11 cellular contexts compared by ENCODE assay signal in the genomic region with DNA sequence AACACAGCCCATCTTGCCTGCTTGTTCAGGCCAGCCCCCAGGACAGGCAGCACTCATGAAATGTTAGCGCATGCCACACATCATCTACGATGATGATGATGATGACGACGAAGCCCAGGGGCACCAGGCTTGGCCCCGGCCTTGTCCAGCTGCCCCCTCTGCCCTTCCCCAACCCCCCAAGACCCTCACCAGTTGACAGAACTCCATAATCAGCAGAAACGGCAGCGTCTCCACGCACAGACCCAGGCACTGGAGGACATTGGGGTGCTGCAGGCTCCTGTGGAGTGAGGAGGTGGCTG. TPM values are rescaled to one million over a fixed set of nuclear protein-coding genes. Genes with fewer than 3 reads are reported as not detected.
A peak's percentile ranks its signal among the peaks of the same experiment; 100 is the strongest.
DNase-seq lines count a peak whose midpoint lies in the region; ATAC-seq and TF ChIP-seq lines count a peak whose summit lies in the region.
"Had no signal": no experiment of that assay in that cellular context is flagged by ENCODE, and none has a peak within 500 bp of the region (broad histone marks: within the 10 kb centered on the region; RNA-seq: fewer than 3 reads in every experiment).

No MANE protein-coding gene starts in this region.

- H3F3A ChIP-seq in MM.1S (ENCODE audit: insufficient read depth, low read length) = no peaks in the 10 kb centered on the region

- no peak for ATAC-seq in HG02970 (IDR thresholded peaks at IDR 0.05; ENCODE audit: low FRiP score, unreplicated experiment)
- ATAC-seq in HG03442 (IDR thresholded peaks at IDR 0.05; ENCODE audit: unreplicated experiment) = no peak

- H3K36me3 ChIP-seq in CD8-positive, alpha-beta memory T cell (ENCODE audit: insufficient read depth, low read length) = no peaks in the 10 kb centered on the region
- H3K36me3 ChIP-seq in MM.1S (replicated peaks; ENCODE audit: insufficient read depth, low read length) (no peaks in the 10 kb centered on the region), neutrophil (no peaks in the 10 kb centered on the region)

- no peak for TF ChIP-seq CTCF in MM.1S (IDR thresholded peaks at IDR 0.05; ENCODE audit: low read length)
- TF ChIP-seq CTCF in neutrophil (IDR thresholded peaks at IDR 0.05) = no peak

- POLR2A ChIA-PET in CD8-positive, alpha-beta memory T cell (lab: Charles Lee) = interaction anchor here (0.6 kb wide), 2 partner anchors 107 to 113 kb away, joined by 3 to 4 read pairs; no protein-coding TSS in a partner anchor

- no peaks in the 10 kb centered on the region for H4K20me1 ChIP-seq in MM.1S (ENCODE audit: insufficient read depth, low read length)

- H3K4me1 ChIP-seq in CD8-positive, alpha-beta memory T cell (ENCODE audit: insufficient read depth, low read length) = peaks cover 7% of the 10 kb centered on the region
- H3K4me1 ChIP-seq in MM.1S (ENCODE audit: low read length) = no peaks in the 10 kb centered on the region
- peaks cover 14 to 17% of the 10 kb centered on the region in 2 experiments for H3K4me1 ChIP-seq in neutrophil (ENCODE audit: control insufficient read depth in 1 of 2, insufficient read depth in 1 of 2, low read depth in 1 of 2, low read length in 1 of 2)

- no peaks in the 10 kb centered on the region for H3K27me3 ChIP-seq in CD8-positive, alpha-beta memory T cell (ENCODE audit: insufficient read depth, low read length, poor library complexity, severe bottlenecking)
- peaks cover 42% of the 10 kb centered on the region for H3K27me3 ChIP-seq in MM.1S (replicated peaks; ENCODE audit: insufficient read depth, low read length)
- H3K27me3 ChIP-seq in neutrophil = peaks cover 37% of the 10 kb centered on the region

- H3K9me2 ChIP-seq in MM.1S (replicated peaks; ENCODE audit: insufficient read depth, low read length) = no peaks in the 10 kb centered on the region

- H3K4me3 ChIP-seq in CD8-positive, alpha-beta memory T cell (ENCODE audit: low read length) = no peak overlapping the region
- H3K4me3 ChIP-seq in MM.1S (ENCODE audit: low read length) = peak overlapping the region; percentile 15; the same call in 1 of the 2 replicates
- no peak overlapping the region for H3K4me3 ChIP-seq in neutrophil (ENCODE audit: low read depth in 1 of 2, low read length in 1 of 2)
- H3K4me3 ChIP-seq: mucosa of descending colon had no signal

- H3K27me3 Mint-ChIP-seq in CD8-positive, alpha-beta memory T cell = peaks cover 3 to 4% of the 10 kb centered on the region in 2 donors

- no peak overlapping the region for H3K9ac ChIP-seq in MM.1S (ENCODE audit: low read length)

- peak overlapping the region; percentile 38 for H3K27ac ChIP-seq in CD8-positive, alpha-beta memory T cell (ENCODE audit: low read depth, low read length)
- no peak overlapping the region for H3K27ac ChIP-seq in MM.1S (ENCODE audit: low read length)
- H3K27ac ChIP-seq in epithelial cell of prostate = peak overlapping the region; percentile 60
- H3K27ac ChIP-seq in neutrophil = peak overlapping the region; percentile 35

- CTCF ChIA-PET in CD8-positive, alpha-beta memory T cell (lab: Charles Lee) = interaction anchor here (0.9 kb wide), 1 partner anchor 107 kb away, joined by 3 read pairs; no protein-coding TSS in a partner anchor

- H3K36me3 Mint-ChIP-seq in CD8-positive, alpha-beta memory T cell = peaks cover 0 to 13% (median 2%) of the 10 kb centered on the region in 3 donors

- H3K9me3 Mint-ChIP-seq in CD8-positive, alpha-beta memory T cell = no peaks in the 10 kb centered on the region

- no peaks in the 10 kb centered on the region for H3K79me2 ChIP-seq in MM.1S (ENCODE audit: low read length)

- no peak for DNase-seq in CD8-positive, alpha-beta memory T cell
- no peak for DNase-seq in MM.1S
- no peak for DNase-seq in epithelial cell of prostate (ENCODE audit: low read depth, low spot score)
- no peak for DNase-seq in NCI-H2029 treated with DMSO at 0.1 percent for 48 hours (lab: John Stamatoyannopoulos, UW)
- no peak for DNase-seq in GM03348 (ENCODE audit: low spot score)
- DNase-seq: NK-92 treated with Interleukin-12 subunit alpha and Interleukin-12 subunit beta, amount 100 ng/mL, for 24 hours had no signal

- H2AFZ ChIP-seq in MM.1S (ENCODE audit: low read length) = peak overlapping the region; percentile 18

- H3K27ac Mint-ChIP-seq in CD8-positive, alpha-beta memory T cell = peak overlapping the region in 2 of 8 donors; percentile 22 to 28

- peaks cover 5 to 20% (median 11%) of the 10 kb centered on the region in 3 donors for H3K4me1 Mint-ChIP-seq in CD8-positive, alpha-beta memory T cell

- peak overlapping the region; percentile 46 for H3K4me2 ChIP-seq in MM.1S (ENCODE audit: low read depth, low read length)

- H3K9me3 ChIP-seq in CD8-positive, alpha-beta memory T cell (ENCODE audit: low read length) = no peaks in the 10 kb centered on the region
- no peaks in the 10 kb centered on the region for H3K9me3 ChIP-seq in MM.1S (replicated peaks; ENCODE audit: insufficient read depth, low read length)
- no peaks in the 10 kb centered on the region for H3K9me3 ChIP-seq in neutrophil
- H3K9me3 ChIP-seq: mucosa of descending colon had no signal

- peak overlapping the region in 3 of 7 donors; percentile 14 to 74 (median 57) for H3K4me3 Mint-ChIP-seq in CD8-positive, alpha-beta memory T cell

RNA-seq across cellular contexts. Expression of a gene that starts 9.0 kb away (rescaled TPM):
- 1 to 10 TPM; 4.6 to 4.7 TPM for total RNA-seq in CD8-positive, alpha-beta memory T cell
- polyA plus RNA-seq in CD8-positive, alpha-beta memory T cell = not detected

RNA-seq across cellular contexts. Expression of a gene that starts 33.5 kb away (rescaled TPM):
- total RNA-seq in CD8-positive, alpha-beta memory T cell = 10 to 100 TPM; 30.7 to 33.3 TPM
- 34.8 TPM for polyA plus RNA-seq in CD8-positive, alpha-beta memory T cell

RNA-seq across cellular contexts. Expression of a gene that starts 47.3 kb away (rescaled TPM):
- total RNA-seq in CD8-positive, alpha-beta memory T cell = 1 to 10 TPM; 1.8 to 2.0 TPM
- 0.12 TPM for polyA plus RNA-seq in CD8-positive, alpha-beta memory T cell

RNA-seq across cellular contexts. Expression of a gene that starts 49.3 kb away (rescaled TPM):
- not detected for total RNA-seq in CD8-positive, alpha-beta memory T cell
- not detected for polyA plus RNA-seq in CD8-positive, alpha-beta memory T cell
- total RNA-seq: M059J had no signal

RNA-seq across cellular contexts. Expression of a gene that starts 56.9 kb away (rescaled TPM):
- 100 to 1,000 TPM; 105 to 107 TPM for total RNA-seq in CD8-positive, alpha-beta memory T cell
- polyA plus RNA-seq in CD8-positive, alpha-beta memory T cell = 45.6 TPM
